8 cellular contexts compared by ENCODE assay signal in genomic region chr16:66695474-66695934, GRCh38. TPM values are rescaled to one million over a fixed set of nuclear protein-coding genes. Genes with fewer than 3 reads are reported as not detected.
DNase-seq lines count a peak whose midpoint lies in the region; ATAC-seq and TF ChIP-seq lines count a peak whose summit lies in the region.

No MANE protein-coding gene starts in this region.

- DNase-seq in stimulated activated CD4-positive, alpha-beta T cell treated with anti-CD3 and anti-CD28 coated beads, Interleukin-15, amount 100 ng/mL, for 24 hours: peak; percentile 4
- no peak for DNase-seq in stimulated activated CD4-positive, alpha-beta T cell treated with anti-CD3 and anti-CD28 coated beads, Interleukin-4, amount 100 ng/mL, for 1 hour
- no peak for DNase-seq in activated naive CD8-positive, alpha-beta T cell treated with anti-CD3 and anti-CD28 coated beads, Interleukin-2, amount 50 U/mL, for 24 hours
- DNase-seq in left lung (no peak), thoracic aorta (ENCODE audit: low spot score) (no peak), foreskin keratinocyte (no peak)

- H3K4me3 Mint-ChIP-seq in activated naive CD8-positive, alpha-beta T cell treated with anti-CD3 and anti-CD28 coated beads, Interleukin-2, amount 50 U/mL, for 24 hours: peak overlapping the region; percentile 70

- H3K9me3 ChIP-seq in left lung (no peaks in the 10 kb centered on the region), thoracic aorta (no peaks in the 10 kb centered on the region)

- H3K27me3 ChIP-seq in left lung (no peaks in the 10 kb centered on the region), thoracic aorta (replicated peaks; ENCODE audit: insufficient read depth) (no peaks in the 10 kb centered on the region), foreskin keratinocyte (no peaks in the 10 kb centered on the region)

- H3K36me3 Mint-ChIP-seq in activated naive CD8-positive, alpha-beta T cell treated with anti-CD3 and anti-CD28 coated beads, Interleukin-2, amount 50 U/mL, for 24 hours (ENCODE audit: low read depth): no peaks in the 10 kb centered on the region

- H3K4me3 ChIP-seq in left lung (peak overlapping the region; percentile 62 to 68), thoracic aorta (peak overlapping the region; percentile 88)

- peaks cover 12 to 48% of the 10 kb centered on the region in 2 donors for H3K4me1 ChIP-seq in left lung
- H3K4me1 ChIP-seq in thoracic aorta (ENCODE audit: control insufficient read depth in 1 of 2, low read depth in 2 of 2): peaks cover 4 to 16% of the 10 kb centered on the region in 2 donors
- H3K4me1 ChIP-seq in foreskin keratinocyte: peaks cover 13% of the 10 kb centered on the region

- H3K4me1 Mint-ChIP-seq in activated naive CD8-positive, alpha-beta T cell treated with anti-CD3 and anti-CD28 coated beads, Interleukin-2, amount 50 U/mL, for 24 hours: peaks cover 14% of the 10 kb centered on the region

- H3K27ac Mint-ChIP-seq in activated naive CD8-positive, alpha-beta T cell treated with anti-CD3 and anti-CD28 coated beads, Interleukin-2, amount 50 U/mL, for 24 hours: peak overlapping the region; percentile 52

- no peaks in the 10 kb centered on the region for H3K9me3 Mint-ChIP-seq in activated naive CD8-positive, alpha-beta T cell treated with anti-CD3 and anti-CD28 coated beads, Interleukin-2, amount 50 U/mL, for 24 hours

- intact Hi-C loops in left lung (cut with DNase I): no loop called here

- peak overlapping the region; percentile 73 to 76 for H3K27ac ChIP-seq in left lung
- no peak overlapping the region for H3K27ac ChIP-seq in thoracic aorta
- H3K27ac ChIP-seq in foreskin keratinocyte: no peak overlapping the region

- ATAC-seq in activated naive CD8-positive, alpha-beta T cell treated with anti-CD3 and anti-CD28 coated beads, Interleukin-2, amount 50 U/mL, for 24 hours: no peak
- no peak for ATAC-seq in left lung
- no peak for ATAC-seq in thoracic aorta (ENCODE audit: insufficient number of reproducible peaks, low FRiP score, low read depth)
- ATAC-seq in foreskin keratinocyte: no peak
- no peak for ATAC-seq in GM21526 (IDR thresholded peaks at IDR 0.05; ENCODE audit: low FRiP score, unreplicated experiment)
- ATAC-seq in GM21737 (IDR thresholded peaks at IDR 0.05; ENCODE audit: unreplicated experiment): no peak

- TF ChIP-seq CTCF in left lung (IDR thresholded peaks at IDR 0.05): no peak
- TF ChIP-seq CTCF in thoracic aorta (IDR thresholded peaks at IDR 0.05): no peak
- no peak for TF ChIP-seq CTCF in foreskin keratinocyte (conservative IDR thresholded peaks at IDR 0.05)

- H3K27me3 Mint-ChIP-seq in activated naive CD8-positive, alpha-beta T cell treated with anti-CD3 and anti-CD28 coated beads, Interleukin-2, amount 50 U/mL, for 24 hours: peaks cover 30% of the 10 kb centered on the region

- H3K36me3 ChIP-seq in left lung (no peaks in the 10 kb centered on the region), thoracic aorta (no peaks in the 10 kb centered on the region)

RNA-seq across cellular contexts. Expression of gene CMTM4, which starts 1.0 kb away (rescaled TPM):
- total RNA-seq in left lung (10 to 100 TPM; 64.0 to 72.3 TPM), thoracic aorta (10 to 100 TPM; 12.0 to 25.7 TPM), foreskin keratinocyte (18.8 and 20.3 TPM in 2 replicates)
- polyA plus RNA-seq in foreskin keratinocyte: 5.4 and 6.6 TPM in 2 replicates

RNA-seq across cellular contexts. Expression of gene DYNC1LI2, which starts 55.9 kb away (rescaled TPM):
- total RNA-seq in left lung: 100 to 1,000 TPM; 118 to 141 TPM
- total RNA-seq in thoracic aorta: 100 to 1,000 TPM; 110 to 200 TPM
- 61.7 and 69.7 TPM in 2 replicates for total RNA-seq in foreskin keratinocyte
- polyA plus RNA-seq in foreskin keratinocyte: 18.1 and 19.5 TPM in 2 replicates

Comparison
In these comparisons a context has a peak if more than half of its experiments do, and no peak if none do; other contexts are left out.
1. H3K27ac ChIP-seq: peak in left lung (2 of 2); none in thoracic aorta (0 of 2) and foreskin keratinocyte (single experiment).